In genomic region chr13:21006141-21007005, GRCh38 we compare ENCODE assay signal across 19 cellular contexts. TPM values are rescaled to one million over a fixed set of nuclear protein-coding genes. Genes with fewer than 3 reads are reported as not detected.
DNase-seq lines count a peak whose midpoint lies in the region; ATAC-seq, FAIRE-seq and TF ChIP-seq lines count a peak whose summit lies in the region.
"Had no signal": no experiment of that assay in that cellular context is flagged by ENCODE, and none has a peak within 500 bp of the region (broad histone marks: within the 10 kb centered on the region; RNA-seq: fewer than 3 reads in every experiment).

No MANE protein-coding gene starts in this region.

- H2BK5ac ChIP-seq in mesendoderm (ENCODE audit: low read length), result no peak overlapping the region

- H3K27me3 Mint-ChIP-seq in WTC11 (ENCODE audit: low read depth), result no peaks in the 10 kb centered on the region

- H3K18ac ChIP-seq in mesendoderm (ENCODE audit: low read length), result no peak overlapping the region

- no peak overlapping the region for H3K23ac ChIP-seq in mesendoderm (ENCODE audit: low read length)

- H3K9me3 ChIP-seq in HEK293 (ENCODE audit: control insufficient read depth, insufficient read depth, low read depth, low read length), result no peaks in the 10 kb centered on the region
- no peaks in the 10 kb centered on the region for H3K9me3 ChIP-seq in gastrocnemius medialis
- H3K9me3 ChIP-seq: suprapubic skin had no signal

- no peak overlapping the region for H4K8ac ChIP-seq in mesendoderm (ENCODE audit: low read depth, low read length)

- no peak overlapping the region for H2BK15ac ChIP-seq in mesendoderm (replicated peaks; ENCODE audit: low read depth)

- intact Hi-C loops in left ventricle myocardium superior (cut with micrococcal nuclease) (no loop called here), gastrocnemius medialis (cut with DNase I; ENCODE audit: low total_unique reads) (no loop called here)

- no peak overlapping the region for H3K4me3 ChIP-seq in HEK293 (ENCODE audit: low read depth, low read length)
- no peak overlapping the region for H3K4me3 ChIP-seq in gastrocnemius medialis
- H3K4me3 ChIP-seq in mesendoderm (ENCODE audit: low read length), result no peak overlapping the region
- H3K4me3 ChIP-seq: suprapubic skin had no signal

- H3K9ac ChIP-seq in mesendoderm (ENCODE audit: low read length), result no peak overlapping the region

- H3K4me1 ChIP-seq in HEK293 (ENCODE audit: control insufficient read depth, insufficient read depth, low read length), result no peaks in the 10 kb centered on the region
- H3K4me1 ChIP-seq in gastrocnemius medialis, result peaks cover 49 to 58% of the 10 kb centered on the region in 2 donors
- H3K4me1 ChIP-seq in mesendoderm (ENCODE audit: control insufficient read depth, low read depth, low read length), result no peaks in the 10 kb centered on the region
- H3K4me1 ChIP-seq: suprapubic skin had no signal

- TF ChIP-seq CTCF in HEK293 (tag by site-specific recombination; IDR thresholded peaks at IDR 0.05), result no peak
- TF ChIP-seq CTCF in WTC11 (IDR thresholded peaks at IDR 0.05), result no peak
- no peak for TF ChIP-seq CTCF in gastrocnemius medialis (IDR thresholded peaks at IDR 0.05 in 4 of 5, conservative IDR thresholded peaks at IDR 0.05 in 1 of 5)

- CTCF ChIA-PET in HEK293 (lab: Yijun Ruan, JAX), result no interaction called here
- CTCF ChIA-PET in WTC11 (lab: Charles Lee), result interaction anchor here (0.6 kb wide), 1 partner anchor 65 kb away, joined by 3 read pairs; no protein-coding TSS in a partner anchor

- H2AK5ac ChIP-seq in mesendoderm (ENCODE audit: low read length), result no peak overlapping the region

- peaks cover 20% of the 10 kb centered on the region for H3K79me1 ChIP-seq in mesendoderm (ENCODE audit: low read length)

- ATAC-seq in WTC11, result no peak
- peak; percentile 58 for ATAC-seq in left ventricle myocardium superior
- ATAC-seq in gastrocnemius medialis, result peak; percentile 40 to 55
- no peak for ATAC-seq in GM21423 (IDR thresholded peaks at IDR 0.05; ENCODE audit: unreplicated experiment)
- ATAC-seq: HCT116 had no signal

- no peak overlapping the region for H3K27ac ChIP-seq in HEK293 (ENCODE audit: extremely low read depth, low read depth, low read length)
- peak overlapping the region; percentile 69 to 73 (median 70) for H3K27ac ChIP-seq in gastrocnemius medialis
- no peak overlapping the region for H3K27ac ChIP-seq in mesendoderm (ENCODE audit: low read depth, low read length)
- H3K27ac ChIP-seq: suprapubic skin, WERI-Rb-1 had no signal

- POLR2A ChIA-PET in HEK293 (lab: Yijun Ruan, JAX), result interaction anchor here (0.7 kb wide), 1 partner anchor 1223 kb away, joined by 4 read pairs; the partner anchor contains the start of gene PSPC1
- POLR2A ChIA-PET in WTC11 (lab: Charles Lee), result no interaction called here

- no peak overlapping the region for H3K4me2 ChIP-seq in mesendoderm (ENCODE audit: low read length)

- no peak overlapping the region for H2BK120ac ChIP-seq in mesendoderm (ENCODE audit: low read depth, low read length)

- H3K36me3 ChIP-seq in HEK293 (ENCODE audit: control insufficient read depth in 2 of 2, insufficient read depth in 1 of 2, low read length in 2 of 2) (no peaks in the 10 kb centered on the region), gastrocnemius medialis (no peaks in the 10 kb centered on the region), mesendoderm (ENCODE audit: control insufficient read depth, insufficient read depth, low read length) (no peaks in the 10 kb centered on the region)
- H3K36me3 ChIP-seq: WERI-Rb-1 had no signal

- H3K27ac Mint-ChIP-seq in WTC11, result peak overlapping the region; percentile 68

- no peak overlapping the region for H4K5ac ChIP-seq in mesendoderm (ENCODE audit: low read length)

- no peak for DNase-seq in WTC11 (ENCODE audit: low spot score)
- no peak for DNase-seq in left ventricle myocardium superior
- peak in 1 of 2 donors; percentile 14 for DNase-seq in gastrocnemius medialis
- no peak for DNase-seq in GM19239 (ENCODE audit: insufficient read length, low spot score)
- no peak for DNase-seq in stimulated activated CD4-positive, alpha-beta T cell treated with anti-CD3 and anti-CD28 coated beads, Interleukin-12 subunit alpha, Interleukin-12 subunit beta, amount 100 ng/mL, for 4 hours
- DNase-seq in mesendoderm, result no peak
- DNase-seq: activated effector memory CD4-positive, alpha-beta T cell treated with Interleukin-2 at 50 U/mL for 16 hours; foreskin melanocyte; NCI-H2029; NCI-H774; retina; stimulated activated CD4-positive, alpha-beta T cell treated with anti-CD3 and anti-CD28 coated beads, Interleukin-1b, Interleukin-23, amount 100 ng/mL, for 48 hours; SW 1271; WERI-Rb-1 had no signal

- no peaks in the 10 kb centered on the region for H3K27me3 ChIP-seq in gastrocnemius medialis
- no peaks in the 10 kb centered on the region for H3K27me3 ChIP-seq in mesendoderm (ENCODE audit: insufficient read depth, low read length, poor library complexity)
- H3K27me3 ChIP-seq: suprapubic skin had no signal

- FAIRE-seq in GM19239 (lab: Jason Lieb, UNC), result no peak
- FAIRE-seq: RCC 7860 had no signal

- no peak for TF ChIP-seq POLR2A in gastrocnemius medialis (IDR thresholded peaks at IDR 0.05)

- H3K4ac ChIP-seq in mesendoderm (ENCODE audit: low read depth, low read length), result no peak overlapping the region

- WGBS in mesendoderm (ENCODE audit: extremely low coverage, insufficient coverage, low lambda C conversion rate), result no CpG with 5 or more reads among the region's 11 CpGs

- H3K4me3 Mint-ChIP-seq in WTC11, result no peak overlapping the region

- H3K56ac ChIP-seq in mesendoderm (ENCODE audit: low read length), result no peak overlapping the region

- peaks cover 5% of the 10 kb centered on the region for H3K36me3 Mint-ChIP-seq in WTC11

- H3K79me2 ChIP-seq in mesendoderm (ENCODE audit: control insufficient read depth, insufficient read depth, low read length), result peaks cover 31% of the 10 kb centered on the region

- H3K9me3 Mint-ChIP-seq in WTC11, result peaks cover 2% of the 10 kb centered on the region

- H3K4me1 Mint-ChIP-seq in WTC11, result peaks cover 44% of the 10 kb centered on the region

- in situ Hi-C loops in gastrocnemius medialis (cut with MboI; ENCODE audit: low sequenced_read_pairs in 4 of 4), result no loop called here

TF ChIP-seq in HEK293, 187 proteins besides CTCF, POLR2A, EP300 and RAD21:
- no peak for TF ChIP-seq ZBTB17 (tag by site-specific recombination; IDR thresholded peaks at IDR 0.05)
- TF ChIP-seq SCRT2 (tag by site-specific recombination; IDR thresholded peaks at IDR 0.05), result 0 out of 2 replicates have a peak, but pooled peaks have one; percentile 12

TF ChIP-seq in WTC11, 78 proteins besides CTCF, POLR2A, EP300 and RAD21:
- TF ChIP-seq, protein P1, sequence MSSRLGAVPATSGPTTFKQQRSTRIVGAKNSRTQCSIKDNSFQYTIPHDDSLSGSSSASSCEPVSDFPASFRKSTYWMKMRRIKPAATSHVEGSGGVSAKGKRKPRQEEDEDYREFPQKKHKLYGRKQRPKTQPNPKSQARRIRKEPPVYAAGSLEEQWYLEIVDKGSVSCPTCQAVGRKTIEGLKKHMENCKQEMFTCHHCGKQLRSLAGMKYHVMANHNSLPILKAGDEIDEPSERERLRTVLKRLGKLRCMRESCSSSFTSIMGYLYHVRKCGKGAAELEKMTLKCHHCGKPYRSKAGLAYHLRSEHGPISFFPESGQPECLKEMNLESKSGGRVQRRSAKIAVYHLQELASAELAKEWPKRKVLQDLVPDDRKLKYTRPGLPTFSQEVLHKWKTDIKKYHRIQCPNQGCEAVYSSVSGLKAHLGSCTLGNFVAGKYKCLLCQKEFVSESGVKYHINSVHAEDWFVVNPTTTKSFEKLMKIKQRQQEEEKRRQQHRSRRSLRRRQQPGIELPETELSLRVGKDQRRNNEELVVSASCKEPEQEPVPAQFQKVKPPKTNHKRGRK (CRISPR knock-in tag; IDR thresholded peaks at IDR 0.05; ENCODE audit: borderline replicate concordance), result no peak

RNA-seq across cellular contexts. Expression of gene LATS2, which starts 55.0 kb away (rescaled TPM):
- total RNA-seq in WTC11 (2021) (27.5 to 31.2 TPM (median 28.9 TPM) in 3 replicates), left ventricle myocardium superior (25.1 TPM), gastrocnemius medialis (10 to 100 TPM; 11.5 to 34.1 (median 18.8) TPM)
- polyA plus RNA-seq in mesendoderm (2013, experiment 1 of 2), result 11.4 TPM
- polyA plus RNA-seq in mesendoderm (2013, experiment 2 of 2), result 11.4 TPM

Comparison
In these comparisons a context has a peak if more than half of its experiments do, and no peak if none do; other contexts are left out.
1. H3K27ac ChIP-seq: peak in gastrocnemius medialis (4 of 4); none in HEK293 (single experiment) and mesendoderm (single experiment).
2. ATAC-seq: peak in left ventricle myocardium superior (single experiment) and gastrocnemius medialis (2 of 2); none in WTC11 (single experiment) and GM21423 (single experiment).